ENCODE assay signal across 18 cellular contexts in genomic region chr2:54090521-54091117, GRCh38. TPM values are rescaled to one million over a fixed set of nuclear protein-coding genes. Genes with fewer than 3 reads are reported as not detected.
A peak's percentile ranks its signal among the peaks of the same experiment; 100 is the strongest.
DNase-seq lines count a peak whose midpoint lies in the region; ATAC-seq, FAIRE-seq and TF ChIP-seq lines count a peak whose summit lies in the region.
"Had no signal": no experiment of that assay in that cellular context is flagged by ENCODE, and none has a peak within 500 bp of the region (broad histone marks: within the 10 kb centered on the region; RNA-seq: fewer than 3 reads in every experiment).

No MANE protein-coding gene starts in this region.

- H3K4me1 ChIP-seq in OCI-LY1 (ENCODE audit: insufficient read depth, low read length, severe bottlenecking) (peaks cover 87% of the 10 kb centered on the region), astrocyte (ENCODE audit: insufficient read depth, low read length) (peaks cover 11% of the 10 kb centered on the region), gastroesophageal sphincter (peaks cover 0 to 30% (median 3%) of the 10 kb centered on the region in 3 donors)
- H3K4me1 ChIP-seq: SJCRH30 had no signal

- peak overlapping the region; percentile 13 for H3K27ac Mint-ChIP-seq in astrocyte (ENCODE audit: unreplicated experiment)

- peak overlapping the region; percentile 98 for H3K27ac ChIP-seq in OCI-LY1 (ENCODE audit: low read depth, low read length, poor library complexity, severe bottlenecking)
- no peak overlapping the region for H3K27ac ChIP-seq in astrocyte (ENCODE audit: low read depth, low read length)
- peak overlapping the region in 2 of 4 donors; percentile 21 to 49 for H3K27ac ChIP-seq in gastroesophageal sphincter
- H3K27ac ChIP-seq: C4-2B, SJCRH30 had no signal

- H3K79me2 ChIP-seq in OCI-LY1 (ENCODE audit: insufficient read depth, low read length) (no peaks in the 10 kb centered on the region), astrocyte (ENCODE audit: insufficient read depth, low read length) (no peaks in the 10 kb centered on the region)

- TF ChIP-seq POLR2A in gastroesophageal sphincter (IDR thresholded peaks at IDR 0.05), result no peak

- peaks cover 12% of the 10 kb centered on the region for H3K4me1 Mint-ChIP-seq in astrocyte (ENCODE audit: low read depth, unreplicated experiment)

- intact Hi-C loops in head of caudate nucleus (cut with DNase I), result no loop called here

- H3K27me3 ChIP-seq in OCI-LY1 (ENCODE audit: insufficient read depth, low read length) (no peaks in the 10 kb centered on the region), astrocyte (ENCODE audit: insufficient read depth, low read length) (peaks cover 3% of the 10 kb centered on the region), gastroesophageal sphincter (no peaks in the 10 kb centered on the region)
- H3K27me3 ChIP-seq: SJCRH30 had no signal

- FAIRE-seq in astrocyte (lab: Jason Lieb, UNC), result no peak
- FAIRE-seq: G401.6 had no signal

- no peak overlapping the region for H3K4me3 Mint-ChIP-seq in astrocyte (ENCODE audit: unreplicated experiment)

- H3K36me3 ChIP-seq in OCI-LY1 (ENCODE audit: insufficient read depth, low read length) (no peaks in the 10 kb centered on the region), astrocyte (ENCODE audit: insufficient read depth, low read length) (no peaks in the 10 kb centered on the region), gastroesophageal sphincter (no peaks in the 10 kb centered on the region)
- H3K36me3 ChIP-seq: SJCRH30 had no signal

- no peak for TF ChIP-seq CTCF in OCI-LY1 (IDR thresholded peaks at IDR 0.05; ENCODE audit: low read length)
- no peak for TF ChIP-seq CTCF in astrocyte (IDR thresholded peaks at IDR 0.05; ENCODE audit: insufficient read depth, low read depth, low read length)
- no peak for TF ChIP-seq CTCF in gastroesophageal sphincter (IDR thresholded peaks at IDR 0.05)

- H3K9me3 Mint-ChIP-seq in astrocyte (ENCODE audit: unreplicated experiment), result no peaks in the 10 kb centered on the region

- TF ChIP-seq EP300 in gastroesophageal sphincter (IDR thresholded peaks at IDR 0.05), result no peak

- no peak for DNase-seq in astrocyte (ENCODE audit: low read depth)
- DNase-seq in activated CD4-positive, CD25-positive, alpha-beta regulatory T cell treated with anti-CD3 and anti-CD28 coated beads, Interleukin-2, amount 50 U/mL, for 72 hours, result no peak
- DNase-seq in EL, result no peak
- no peak for DNase-seq in head of caudate nucleus
- DNase-seq: ACHN, DMS79 treated with DMSO at 0.1 percent for 48 hours, HCEC 1CT, KG1, NCI-H1417 treated with DMSO at 0.1 percent for 48 hours, NCI-H1930, NCI-H226, NCI-H524 treated with DMSO at 0.1 percent for 48 hours, SJCRH30 had no signal

- H2AFZ ChIP-seq in OCI-LY1 (ENCODE audit: low read length) (no peak overlapping the region), astrocyte (ENCODE audit: low read depth, low read length) (no peak overlapping the region)

- H3K4me2 ChIP-seq in OCI-LY1 (ENCODE audit: low read length) (peak overlapping the region; percentile 85), astrocyte (ENCODE audit: low read length) (no peak overlapping the region)

- no peaks in the 10 kb centered on the region for H4K20me1 ChIP-seq in OCI-LY1 (ENCODE audit: insufficient read depth, low read length)
- H4K20me1 ChIP-seq in astrocyte (ENCODE audit: insufficient read depth, low read length), result no peaks in the 10 kb centered on the region

- ATAC-seq in gastroesophageal sphincter (peak; percentile 25), HG03354 (IDR thresholded peaks at IDR 0.05; ENCODE audit: poor library complexity, severe bottlenecking, unreplicated experiment) (no peak)

- 49 to 56% methylated on average over 2 to 8 of the region's 8 CpGs for WGBS in gastroesophageal sphincter (ENCODE audit: low coverage in 1 of 2), 2 donors

- H3K4me3 ChIP-seq in OCI-LY1 (ENCODE audit: low read depth, low read length, poor library complexity, severe bottlenecking), result peak overlapping the region; percentile 69
- H3K4me3 ChIP-seq in astrocyte (ENCODE audit: insufficient read depth, low read depth, low read length), result no peak overlapping the region
- H3K4me3 ChIP-seq in gastroesophageal sphincter, result no peak overlapping the region
- H3K4me3 ChIP-seq: SJCRH30 had no signal

- H3K9me2 ChIP-seq in OCI-LY1 (ENCODE audit: low read depth, low read length), result no peaks in the 10 kb centered on the region

- H3K36me3 Mint-ChIP-seq in astrocyte (ENCODE audit: low read depth, unreplicated experiment), result no peaks in the 10 kb centered on the region

- H3K27me3 Mint-ChIP-seq in astrocyte (ENCODE audit: low read depth, unreplicated experiment), result peaks cover 2% of the 10 kb centered on the region

- H3K9ac ChIP-seq in OCI-LY1 (ENCODE audit: low read length), result peak overlapping the region; percentile 50
- H3K9ac ChIP-seq in astrocyte (ENCODE audit: low read length), result no peak overlapping the region

- H3K9me3 ChIP-seq in OCI-LY1 (ENCODE audit: low read length) (no peaks in the 10 kb centered on the region), astrocyte (ENCODE audit: insufficient read depth, low read depth, low read length) (no peaks in the 10 kb centered on the region), gastroesophageal sphincter (no peaks in the 10 kb centered on the region)
- H3K9me3 ChIP-seq: SJCRH30 had no signal

- H3F3A ChIP-seq in OCI-LY1 (ENCODE audit: insufficient read depth, low read length), result no peaks in the 10 kb centered on the region

RNA-seq across cellular contexts. Expression of gene ACYP2, which starts 24.8 kb away (rescaled TPM):
- total RNA-seq in astrocyte (6.8 and 8.5 TPM in 2 replicates), gastroesophageal sphincter (10 to 100 TPM; 12.8 to 40.5 (median 16.9) TPM)
